23 cellular contexts compared by ENCODE assay signal in genomic region chr18:46570666-46571065, GRCh38.
"Had no signal": no experiment of that assay in that cellular context is flagged by ENCODE, and none has a peak within 500 bp of the region (broad histone marks: within the 10 kb centered on the region; RNA-seq: fewer than 3 reads in every experiment).

No MANE protein-coding gene starts in this region.

- H3K9me3 Mint-ChIP-seq: dendritic cell treated with granulocyte-macrophage colony-stimulating factor and Interleukin-4, amounts not matched to agents 40 ng/mL and 50 ng/mL, for 4 days; effector memory CD8-positive, alpha-beta T cell; endodermal cell had no signal

- H3K27ac ChIP-seq: colonic mucosa, coronary artery, dorsolateral prefrontal cortex, epithelial cell of prostate, esophagus squamous epithelium, foreskin keratinocyte, gastrocnemius medialis, gastroesophageal sphincter, heart left ventricle, heart right ventricle had no signal

- H3K27me3 ChIP-seq: colonic mucosa, foreskin keratinocyte, gastrocnemius medialis, gastroesophageal sphincter, heart left ventricle had no signal

- H3K27ac Mint-ChIP-seq: dendritic cell treated with granulocyte-macrophage colony-stimulating factor and Interleukin-4, amounts not matched to agents 40 ng/mL and 50 ng/mL, for 4 days; effector memory CD8-positive, alpha-beta T cell; endodermal cell had no signal

- H3K27me3 Mint-ChIP-seq: dendritic cell treated with granulocyte-macrophage colony-stimulating factor and Interleukin-4, amounts not matched to agents 40 ng/mL and 50 ng/mL, for 4 days had no signal

- H3K4me3 Mint-ChIP-seq: dendritic cell treated with granulocyte-macrophage colony-stimulating factor and Interleukin-4, amounts not matched to agents 40 ng/mL and 50 ng/mL, for 4 days; effector memory CD8-positive, alpha-beta T cell; endodermal cell had no signal

- H3K9me3 ChIP-seq: colonic mucosa, esophagus squamous epithelium, gastrocnemius medialis, gastroesophageal sphincter, heart left ventricle, heart right ventricle had no signal

- H3K36me3 ChIP-seq: colonic mucosa, esophagus squamous epithelium, gastrocnemius medialis, gastroesophageal sphincter, heart left ventricle had no signal

- H3K4me1 ChIP-seq: colonic mucosa, esophagus squamous epithelium, foreskin keratinocyte, gastrocnemius medialis, gastroesophageal sphincter, heart left ventricle, heart right ventricle had no signal

- H3K4me1 Mint-ChIP-seq: endodermal cell had no signal

- DNase-seq: colonic mucosa; cortex of kidney; dermis blood vessel endothelial cell; dorsolateral prefrontal cortex; effector CD4-positive, alpha-beta T cell; effector CD8-positive, alpha-beta T cell; effector memory CD4-positive, alpha-beta T cell; effector memory CD8-positive, alpha-beta T cell; endodermal cell; erythroblast; esophagus squamous epithelium; foreskin fibroblast; foreskin keratinocyte; foreskin melanocyte; gastrocnemius medialis; glutamatergic neuron; head of caudate nucleus; heart left ventricle; heart right ventricle had no signal

- H3K4me3 ChIP-seq: colonic mucosa, coronary artery, dorsolateral prefrontal cortex, esophagus squamous epithelium, gastrocnemius medialis, gastroesophageal sphincter, heart left ventricle, heart right ventricle had no signal
